In genomic region chr2:221549143-221549542, GRCh38 we compare ENCODE assay signal across 14 cellular contexts. TPM values are rescaled to one million over a fixed set of nuclear protein-coding genes. Genes with fewer than 3 reads are reported as not detected.
DNase-seq lines count a peak whose midpoint lies in the region; ATAC-seq and TF ChIP-seq lines count a peak whose summit lies in the region.
"Had no signal": no experiment of that assay in that cellular context is flagged by ENCODE, and none has a peak within 500 bp of the region (broad histone marks: within the 10 kb centered on the region; RNA-seq: fewer than 3 reads in every experiment).

No MANE protein-coding gene starts in this region.

- intact Hi-C loops in thyroid gland (cut with DNase I), result no loop called here

- H3K4me3 ChIP-seq in hepatocyte (no peak overlapping the region), thyroid gland (replicated peaks in 1 of 3) (no peak overlapping the region)
- H3K4me3 ChIP-seq: K562, right atrium auricular region had no signal

- H3K36me3 ChIP-seq in hepatocyte (replicated peaks; ENCODE audit: insufficient read depth, low read depth), result no peaks in the 10 kb centered on the region
- no peaks in the 10 kb centered on the region for H3K36me3 ChIP-seq in thyroid gland
- H3K36me3 ChIP-seq: right atrium auricular region had no signal

- no peak overlapping the region for H3K4me2 ChIP-seq in hepatocyte

- H3K27me3 ChIP-seq in hepatocyte, result no peaks in the 10 kb centered on the region
- H3K27me3 ChIP-seq in thyroid gland, result no peaks in the 10 kb centered on the region
- H3K27me3 ChIP-seq: right atrium auricular region had no signal

- H4K20me1 ChIP-seq in hepatocyte (ENCODE audit: insufficient read depth, poor library complexity, severe bottlenecking), result no peaks in the 10 kb centered on the region

- H3K79me2 ChIP-seq in hepatocyte, result peaks cover 29% of the 10 kb centered on the region

- no peaks in the 10 kb centered on the region for H3K9me3 ChIP-seq in hepatocyte (ENCODE audit: low read depth)
- H3K9me3 ChIP-seq in thyroid gland, result no peaks in the 10 kb centered on the region
- H3K9me3 ChIP-seq: right atrium auricular region had no signal

- H3K9me2 ChIP-seq in hepatocyte (replicated peaks; ENCODE audit: insufficient read depth), result no peaks in the 10 kb centered on the region

- ATAC-seq in GM19023 (IDR thresholded peaks at IDR 0.05; ENCODE audit: unreplicated experiment), result peak; percentile 81
- peak; percentile 63 for ATAC-seq in GM21786 (IDR thresholded peaks at IDR 0.05; ENCODE audit: unreplicated experiment)
- ATAC-seq in HG03378 (IDR thresholded peaks at IDR 0.05; ENCODE audit: unreplicated experiment), result peak; percentile 79
- ATAC-seq: K562 had no signal

- TF ChIP-seq CTCF in hepatocyte (IDR thresholded peaks at IDR 0.05; ENCODE audit: poor library complexity) (no peak), thyroid gland (IDR thresholded peaks at IDR 0.05) (no peak)

- H3K4me1 ChIP-seq in hepatocyte (ENCODE audit: insufficient read depth) (peaks cover 5% of the 10 kb centered on the region), thyroid gland (peaks cover 8 to 17% of the 10 kb centered on the region in 2 donors)

- H3K27ac ChIP-seq in hepatocyte (no peak overlapping the region), thyroid gland (no peak overlapping the region)
- H3K27ac ChIP-seq: right atrium auricular region had no signal

- DNase-seq in fibroblast of peridontal ligament (ENCODE audit: extremely low read depth) (peak; percentile 65), hepatocyte (ENCODE audit: low spot score) (no peak), C1 segment of cervical spinal cord (lab: John Stamatoyannopoulos, UW) (no peak), thyroid gland (no peak), amniotic stem cell (lab: John Stamatoyannopoulos, UW) (no peak)
- DNase-seq: cerebellar nuclear complex, DMS153, foreskin melanocyte, NCI-H510A had no signal

- no peak overlapping the region for H2AFZ ChIP-seq in hepatocyte

- TF ChIP-seq POLR2A in thyroid gland (IDR thresholded peaks at IDR 0.05), result no peak

RNA-seq across cellular contexts. Expression of gene EPHA4, which starts 23.0 kb away (rescaled TPM):
- total RNA-seq in hepatocyte, result 36.8 and 39.0 TPM in 2 replicates
- 7.8 and 8.8 TPM in 2 replicates for polyA plus RNA-seq in hepatocyte
- total RNA-seq in thyroid gland, result 10 to 100 TPM; 38.9 to 98.9 (median 68.0) TPM
